ENCODE assay signal across 2 cellular contexts in the genomic region with DNA sequence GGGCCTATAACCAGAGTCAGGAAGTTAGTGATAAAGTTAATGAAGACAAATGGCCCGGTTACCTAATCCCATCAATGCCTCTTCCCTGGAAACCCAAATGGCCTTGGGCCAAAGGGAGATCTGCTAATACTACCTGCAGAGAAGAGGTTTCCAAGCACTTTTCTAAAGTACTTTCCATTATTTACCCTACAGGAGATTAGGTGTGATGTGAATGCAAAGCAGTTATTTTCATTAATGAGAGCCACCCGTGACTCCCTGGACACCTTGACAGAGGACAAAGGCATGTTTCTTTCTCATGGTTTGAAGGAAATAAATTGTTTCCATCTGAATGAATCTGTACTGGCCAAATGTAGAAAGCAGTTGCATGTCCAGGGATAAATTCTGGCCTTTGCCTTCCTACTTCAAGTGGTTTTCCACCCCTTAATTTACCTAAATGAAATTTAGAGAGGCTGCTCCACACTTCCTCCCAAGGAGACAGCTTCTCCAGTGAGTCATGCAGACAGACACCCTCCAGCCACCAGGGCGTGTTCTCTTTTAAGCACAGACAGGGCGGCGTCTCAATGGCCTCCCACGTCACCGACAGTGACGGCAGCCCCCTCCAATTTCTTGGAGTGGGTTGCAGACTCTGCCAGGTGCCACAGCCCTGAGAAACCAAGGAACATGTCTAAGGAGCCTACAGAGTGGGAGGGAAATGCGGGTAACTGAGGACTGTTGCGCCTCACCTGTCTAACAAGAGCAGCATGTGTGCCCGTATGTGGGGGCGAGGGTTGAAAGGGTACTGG.
A peak's percentile ranks its signal among the peaks of the same experiment; 100 is the strongest.
TF ChIP-seq lines count a peak whose summit lies in the region.

No MANE protein-coding gene starts in this region.

TF ChIP-seq in HCT116, 20 proteins besides CTCF, POLR2A, EP300 and RAD21:
- TF ChIP-seq CBX3 (IDR thresholded peaks at IDR 0.05; ENCODE audit: low read depth) (0 out of 2 replicates have a peak, but pooled peaks have one; percentile 67), SP1 (IDR thresholded peaks at IDR 0.05; ENCODE audit: low read depth) (peak; percentile 37; the same call in 1 of the 2 replicates), FOSL1 (IDR thresholded peaks at IDR 0.05; ENCODE audit: low read depth) (peak; percentile 52), JUND (IDR thresholded peaks at IDR 0.05) (peak; percentile 55; the same call in 1 of the 2 replicates), ZFX (IDR thresholded peaks at IDR 0.05) (no peak), TCF7L2 (IDR thresholded peaks at IDR 0.05; ENCODE audit: borderline replicate concordance, extremely low read depth, insufficient read depth, insufficient read length) (peak; percentile 73), EGR1 (IDR thresholded peaks at IDR 0.05; ENCODE audit: low read depth) (peak; percentile 51; the same call in 1 of the 2 replicates)
- TF ChIP-seq, protein P1, sequence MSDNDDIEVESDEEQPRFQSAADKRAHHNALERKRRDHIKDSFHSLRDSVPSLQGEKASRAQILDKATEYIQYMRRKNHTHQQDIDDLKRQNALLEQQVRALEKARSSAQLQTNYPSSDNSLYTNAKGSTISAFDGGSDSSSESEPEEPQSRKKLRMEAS (IDR thresholded peaks at IDR 0.05) = no peak

TF ChIP-seq in endothelial cell of umbilical vein, 7 proteins besides CTCF, POLR2A, EP300 and RAD21:
- TF ChIP-seq MYC (IDR thresholded peaks at IDR 0.05; ENCODE audit: low read depth, low read length) (no peak), POLR2AphosphoS5 (IDR thresholded peaks at IDR 0.05; ENCODE audit: insufficient read depth, low read depth, low read length) (no peak), EZH2 (IDR thresholded peaks at IDR 0.05; ENCODE audit: borderline replicate concordance, low read depth, low read length, severe bottlenecking) (no peak)
- TF ChIP-seq, protein P1 (IDR thresholded peaks at IDR 0.05; ENCODE audit: insufficient read depth, insufficient read length) = no peak
